ENCODE assay signal across 8 cellular contexts in the genomic region with DNA sequence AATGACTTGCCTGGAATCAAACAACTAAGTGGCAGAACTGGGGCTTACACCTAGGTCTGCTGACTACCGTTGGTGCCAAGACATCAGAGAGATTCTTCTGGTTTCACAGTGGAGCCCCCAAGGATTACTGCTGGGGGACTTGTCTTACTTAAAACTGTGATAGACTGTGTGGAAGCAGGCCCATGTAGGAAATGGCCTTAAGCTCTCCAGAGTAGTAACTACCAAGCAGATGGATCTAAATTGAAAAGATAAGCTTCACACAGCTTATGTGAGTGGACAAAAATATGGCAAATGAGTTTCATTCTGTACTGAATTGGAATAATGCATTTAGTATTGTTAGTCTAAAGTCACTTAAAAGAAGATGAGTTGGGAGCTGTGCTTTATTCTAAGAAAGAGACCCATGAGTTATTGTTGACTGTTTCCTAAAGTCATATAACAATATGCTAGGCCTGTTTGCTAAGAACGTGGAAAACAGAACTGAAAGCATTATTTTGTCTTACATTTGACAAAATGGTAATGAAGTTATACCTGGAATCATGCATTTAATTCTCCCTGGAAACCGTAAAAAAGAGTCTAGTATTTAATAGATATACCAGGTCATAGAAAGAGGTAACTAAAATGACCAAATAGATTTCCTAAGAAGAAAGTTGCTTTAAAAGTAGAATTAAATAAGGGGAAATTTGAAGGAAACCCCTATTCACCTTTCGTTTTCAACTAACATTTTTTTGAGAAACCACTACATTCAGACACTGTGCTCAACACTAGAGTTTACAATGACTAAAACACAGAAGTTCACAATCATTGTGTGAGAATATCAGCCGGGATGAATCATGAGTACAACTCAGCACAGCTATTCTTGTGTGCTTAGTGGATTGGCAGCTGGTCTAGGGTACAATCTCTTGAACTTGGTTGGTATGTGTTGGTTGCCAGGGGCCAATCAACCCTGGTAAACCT.
DNase-seq lines count a peak whose midpoint lies in the region; ATAC-seq and TF ChIP-seq lines count a peak whose summit lies in the region.

No MANE protein-coding gene starts in this region.

- peak; percentile 31 for DNase-seq in GM03348 (ENCODE audit: low spot score)
- peak; percentile 72 for DNase-seq in choroid plexus epithelial cell (ENCODE audit: low read depth)
- DNase-seq in NCI-H2029 treated with DMSO at 0.1 percent for 48 hours (lab: John Stamatoyannopoulos, UW), result no peak
- no peak for DNase-seq in NK-92 treated with Interleukin-12 subunit alpha and Interleukin-12 subunit beta, amount 100 ng/mL, for 24 hours (lab: John Stamatoyannopoulos, UW)
- no peak for DNase-seq in dedifferentiated amniotic fluid mesenchymal stem cell (ENCODE audit: extremely low spot score)
- no peak for DNase-seq in NCI-H524 (lab: John Stamatoyannopoulos, UW)

- no peak overlapping the region for H3K4me3 ChIP-seq in choroid plexus epithelial cell (ENCODE audit: low read depth, low read length)

- TF ChIP-seq CTCF in choroid plexus epithelial cell (conservative IDR thresholded peaks at IDR 0.05; ENCODE audit: low read depth, low read length), result no peak

- ATAC-seq in GM21360 (IDR thresholded peaks at IDR 0.05; ENCODE audit: unreplicated experiment) (peak; percentile 71), HG03558 (IDR thresholded peaks at IDR 0.05; ENCODE audit: extremely low read depth, unreplicated experiment) (peak; percentile 64)

Comparison
In these comparisons a context has a peak if more than half of its experiments do, and no peak if none do; other contexts are left out.
1. DNase-seq: peak in GM03348 (single experiment) and choroid plexus epithelial cell (single experiment); none in NCI-H2029 treated with DMSO at 0.1 percent for 48 hours (single experiment), NK-92 treated with Interleukin-12 subunit alpha and Interleukin-12 subunit beta, amount 100 ng/mL, for 24 hours (single experiment), dedifferentiated amniotic fluid mesenchymal stem cell (single experiment) and NCI-H524 (0 of 2).